ENCODE assay signal across 31 cellular contexts in the genomic region with DNA sequence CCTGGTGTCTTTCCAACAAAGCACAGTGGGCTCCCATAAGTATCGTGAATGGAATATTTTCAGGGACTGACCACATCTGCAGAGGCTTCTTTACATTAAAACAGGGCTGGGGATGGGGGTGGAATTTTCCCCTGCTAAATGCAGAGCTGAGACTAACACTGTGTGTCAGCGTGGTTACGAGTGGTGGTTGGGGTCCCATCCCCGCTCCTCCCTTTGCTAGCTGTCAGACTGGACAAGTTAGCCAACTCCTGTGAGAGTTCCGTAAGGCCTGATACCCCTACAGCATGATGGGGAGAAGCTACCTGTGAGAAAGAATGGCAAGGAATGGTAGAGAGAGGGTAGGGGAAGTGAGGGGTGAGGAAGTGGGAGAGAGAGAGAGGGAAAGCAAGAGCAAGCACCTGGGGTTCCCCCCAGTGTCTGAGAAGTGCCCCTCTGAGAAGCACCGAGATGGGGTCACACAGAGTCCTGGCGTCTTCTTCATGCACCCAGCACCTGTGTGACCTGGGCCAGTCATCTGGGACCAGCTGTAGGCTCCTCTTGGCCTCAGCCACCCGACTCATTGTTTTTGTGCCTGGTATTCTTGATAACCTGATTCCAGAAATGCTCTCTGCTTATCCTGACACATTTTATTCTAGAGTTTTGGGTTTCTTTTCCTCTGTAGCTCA.
"Had no signal": no experiment of that assay in that cellular context is flagged by ENCODE, and none has a peak within 500 bp of the region (broad histone marks: within the 10 kb centered on the region; RNA-seq: fewer than 3 reads in every experiment).

No MANE protein-coding gene starts in this region.

- H3K36me3 ChIP-seq: heart right ventricle, lower lobe of right lung, prostate gland, right atrium auricular region, suprapubic skin, thyroid gland, vagina had no signal

- H3K4me3 ChIP-seq: heart right ventricle, lower lobe of right lung, prostate gland, right atrium auricular region, smooth muscle cell, suprapubic skin, thyroid gland, vagina had no signal

- DNase-seq: cortex of kidney; effector CD4-positive, alpha-beta T cell; foreskin keratinocyte; glutamatergic neuron; heart right ventricle; hippocampal formation; immature natural killer cell; islet precursor cell; kidney glomerular epithelial cell; left colon; left ventricle myocardium superior; lower lobe of right lung; natural killer cell; stimulated activated CD4-positive, alpha-beta T cell treated with anti-CD3 and anti-CD28 coated beads, Interleukin-12 subunit alpha, Interleukin-12 subunit beta, amount 100 ng/mL, for 4 hours; stimulated activated CD4-positive, alpha-beta T cell treated with anti-CD3 and anti-CD28 coated beads, Interleukin-1b, Interleukin-23, amount 100 ng/mL, for 48 hours; stimulated activated CD4-positive, alpha-beta T cell treated with anti-CD3 and anti-CD28 coated beads, Interleukin-4, amount 100 ng/mL, for 1 hour; stimulated activated CD8-positive, alpha-beta memory T cell treated with anti-CD3 and anti-CD28 coated beads, Interleukin-4, amount 100 ng/mL, for 48 hours; stimulated activated naive CD4-positive, alpha-beta T cell; stimulated activated naive CD8-positive, alpha-beta T cell treated with anti-CD3 and anti-CD28 coated beads, Interleukin-15, amount 100 ng/mL, for 72 hours; thyroid gland; trophoblast cell had no signal

- H3K27ac ChIP-seq: epithelial cell of prostate, foreskin keratinocyte, heart right ventricle, lower lobe of right lung, prostate gland, right atrium auricular region, suprapubic skin, thyroid gland, vagina had no signal

- H3K4me1 ChIP-seq: foreskin keratinocyte, heart right ventricle, lower lobe of right lung, prostate gland, right atrium auricular region, thyroid gland, vagina had no signal

- H3K36me3 Mint-ChIP-seq: immature natural killer cell, memory B cell, natural killer cell had no signal

- H3K27me3 Mint-ChIP-seq: memory B cell; stimulated activated naive CD8-positive, alpha-beta T cell treated with anti-CD3 and anti-CD28 coated beads, Interleukin-15, amount 100 ng/mL, for 72 hours had no signal

- H3K4me3 Mint-ChIP-seq: immature natural killer cell; memory B cell; natural killer cell; neural crest cell; stimulated activated naive CD8-positive, alpha-beta T cell treated with anti-CD3 and anti-CD28 coated beads, Interleukin-15, amount 100 ng/mL, for 72 hours had no signal

- H3K4me1 Mint-ChIP-seq: immature natural killer cell; memory B cell; natural killer cell; neural crest cell; stimulated activated naive CD8-positive, alpha-beta T cell treated with anti-CD3 and anti-CD28 coated beads, Interleukin-15, amount 100 ng/mL, for 72 hours had no signal

- H3K27me3 ChIP-seq: foreskin keratinocyte, heart right ventricle, right atrium auricular region, suprapubic skin, thyroid gland, vagina had no signal

- H3K27ac Mint-ChIP-seq: immature natural killer cell; memory B cell; natural killer cell; stimulated activated naive CD8-positive, alpha-beta T cell treated with anti-CD3 and anti-CD28 coated beads, Interleukin-15, amount 100 ng/mL, for 72 hours had no signal

- H3K9me3 ChIP-seq: prostate gland, suprapubic skin, thyroid gland, vagina had no signal

- ATAC-seq: esophagus mucosa; foreskin keratinocyte; left colon; left ventricle myocardium superior; natural killer cell; sciatic nerve; stimulated activated naive CD8-positive, alpha-beta T cell treated with anti-CD3 and anti-CD28 coated beads, Interleukin-15, amount 100 ng/mL, for 72 hours had no signal
